In the genomic region with DNA sequence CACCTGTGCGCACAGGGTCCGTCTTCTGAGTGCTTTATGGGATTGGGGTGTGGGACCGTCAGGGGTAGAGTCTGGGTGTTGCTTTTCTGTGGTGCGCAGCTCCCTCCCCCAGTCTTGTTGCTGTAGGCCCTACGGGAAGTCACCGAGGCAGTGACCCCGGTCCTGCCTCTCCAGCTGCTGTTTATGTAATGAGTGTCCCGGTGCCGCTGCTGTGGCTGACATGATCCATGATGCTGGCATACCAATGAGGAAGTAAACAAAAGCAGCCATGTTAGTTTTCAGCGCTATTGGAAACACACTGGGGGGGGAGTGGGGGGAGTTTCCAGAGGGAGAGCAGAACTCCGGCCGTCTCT, we compare ENCODE assay signal across 8 cellular contexts. TPM values are rescaled to one million over a fixed set of nuclear protein-coding genes. Genes with fewer than 3 reads are reported as not detected.
A peak's percentile ranks its signal among the peaks of the same experiment; 100 is the strongest.
DNase-seq lines count a peak whose midpoint lies in the region; ATAC-seq and TF ChIP-seq lines count a peak whose summit lies in the region.

No MANE protein-coding gene starts in this region.

- DNase-seq in DMS114 treated with DMSO at 0.1 percent for 48 hours (lab: John Stamatoyannopoulos, UW; ENCODE audit: unreplicated experiment) (peak; percentile 42), Karpas-422 (peak; percentile 78), choroid plexus epithelial cell (ENCODE audit: low read depth) (no peak), left kidney (ENCODE audit: low read depth, low spot score) (peak; percentile 88), AG08395 (ENCODE audit: low spot score) (no peak)
- peak; percentile 28 for DNase-seq in T-helper 2 cell treated with Interferon-gamma antibody and Interleukin-4, amounts not matched to agents 5 μg/mL and 100 μg/mL, for 36 hours (ENCODE audit: low spot score)
- peak in 4 of 6 experiments; percentile 30 to 75 (median 53) for DNase-seq in stimulated activated naive CD4-positive, alpha-beta T cell (lab: John Stamatoyannopoulos, UW)

- H3K27me3 Mint-ChIP-seq in T-helper 2 cell treated with Interferon-gamma antibody and Interleukin-4, amounts not matched to agents 5 μg/mL and 100 μg/mL, for 36 hours (ENCODE audit: low read depth) = no peaks in the 10 kb centered on the region

- no peaks in the 10 kb centered on the region for H3K9me2 ChIP-seq in Karpas-422 (replicated peaks; ENCODE audit: insufficient read depth, low read length)

- H4K20me1 ChIP-seq in Karpas-422 (ENCODE audit: insufficient read depth, low read depth, low read length) = peaks cover 24% of the 10 kb centered on the region; the same call in 1 of the 2 replicates

- H3K79me2 ChIP-seq in Karpas-422 (ENCODE audit: low read length) = peaks cover 69% of the 10 kb centered on the region

- peaks cover 43% of the 10 kb centered on the region for H3K4me1 Mint-ChIP-seq in T-helper 2 cell treated with Interferon-gamma antibody and Interleukin-4, amounts not matched to agents 5 μg/mL and 100 μg/mL, for 36 hours (ENCODE audit: low read depth)

- peak overlapping the region; percentile 90 for H3K4me2 ChIP-seq in Karpas-422 (ENCODE audit: low read depth, low read length, poor library complexity, severe bottlenecking)

- H3K4me3 ChIP-seq in Karpas-422 (ENCODE audit: low read length) (peak overlapping the region; percentile 84), choroid plexus epithelial cell (ENCODE audit: low read depth, low read length) (peak overlapping the region; percentile 85)

- no peaks in the 10 kb centered on the region for H3K27me3 ChIP-seq in Karpas-422 (ENCODE audit: low read length)

- peak overlapping the region; percentile 90 for H3K4me3 Mint-ChIP-seq in T-helper 2 cell treated with Interferon-gamma antibody and Interleukin-4, amounts not matched to agents 5 μg/mL and 100 μg/mL, for 36 hours

- no peaks in the 10 kb centered on the region for H3K9me3 Mint-ChIP-seq in T-helper 2 cell treated with Interferon-gamma antibody and Interleukin-4, amounts not matched to agents 5 μg/mL and 100 μg/mL, for 36 hours

- H3K27ac Mint-ChIP-seq in T-helper 2 cell treated with Interferon-gamma antibody and Interleukin-4, amounts not matched to agents 5 μg/mL and 100 μg/mL, for 36 hours = peak overlapping the region; percentile 97

- peaks cover 58% of the 10 kb centered on the region for H3K4me1 ChIP-seq in Karpas-422 (ENCODE audit: low read length)

- H3K36me3 ChIP-seq in Karpas-422 (ENCODE audit: insufficient read depth, low read length) = peaks cover 4% of the 10 kb centered on the region

- ATAC-seq in HG03571 (IDR thresholded peaks at IDR 0.05; ENCODE audit: unreplicated experiment) = no peak

- H3K36me3 Mint-ChIP-seq in T-helper 2 cell treated with Interferon-gamma antibody and Interleukin-4, amounts not matched to agents 5 μg/mL and 100 μg/mL, for 36 hours (ENCODE audit: low read depth) = peaks cover 25% of the 10 kb centered on the region

- no peak for TF ChIP-seq CTCF in choroid plexus epithelial cell (conservative IDR thresholded peaks at IDR 0.05; ENCODE audit: low read depth, low read length)

- no peaks in the 10 kb centered on the region for H3K9me3 ChIP-seq in Karpas-422 (ENCODE audit: low read length)

- H3K9ac ChIP-seq in Karpas-422 (ENCODE audit: low read length) = peak overlapping the region; percentile 94

- H3K27ac ChIP-seq in Karpas-422 (ENCODE audit: low read length) = peak overlapping the region; percentile 98

- no peak overlapping the region for H2AFZ ChIP-seq in Karpas-422 (ENCODE audit: low read length)

RNA-seq across cellular contexts. Expression of a gene that starts 1.1 kb away (rescaled TPM):
- total RNA-seq in Karpas-422 (2014; rRNA removed; shearing (Covaris generic); ENCODE audit: low replicate concordance) = 94.4 and 111 TPM in 2 replicates

Comparison
In these comparisons a context has a peak if more than half of its experiments do, and no peak if none do; other contexts are left out.
1. DNase-seq: peak in DMS114 treated with DMSO at 0.1 percent for 48 hours (single experiment), Karpas-422 (single experiment), T-helper 2 cell treated with Interferon-gamma antibody and Interleukin-4, amounts not matched to agents 5 μg/mL and 100 μg/mL, for 36 hours (single experiment), left kidney (single experiment) and stimulated activated naive CD4-positive, alpha-beta T cell (4 of 6); none in choroid plexus epithelial cell (single experiment) and AG08395 (single experiment).